ENCODE assay signal across 1 cellular context in genomic region chr11:76444384-76445121, GRCh38.
TF ChIP-seq lines count a peak whose summit lies in the region.

Gene EMSY, plus strand, starts transcription at chr11:76445018. Its CDS starts 1,921 bp downstream, at chr11:76446939.

TF ChIP-seq in GM12878, 131 proteins besides CTCF, POLR2A, EP300 and RAD21 (continued from another document and continues in another):
- TF ChIP-seq EGR1 (IDR thresholded peaks at IDR 0.05; ENCODE audit: borderline replicate concordance in 1 of 2, low read depth in 2 of 2, low read length in 2 of 2) (no peak), IRF5 (IDR thresholded peaks at IDR 0.05; ENCODE audit: borderline replicate concordance) (no peak), POU2F2 (IDR thresholded peaks at IDR 0.05; ENCODE audit: borderline replicate concordance, low read depth, low read length) (peak; percentile 84), BCL3 (IDR thresholded peaks at IDR 0.05; ENCODE audit: borderline replicate concordance, insufficient read depth, low read depth, low read length, poor library complexity, severe bottlenecking) (peak; percentile 42), SIX5 (IDR thresholded peaks at IDR 0.05; ENCODE audit: low read depth, low read length, severe bottlenecking) (peak; percentile 92), ZNF622 (IDR thresholded peaks at IDR 0.05) (no peak), BHLHE40 (IDR thresholded peaks at IDR 0.05; ENCODE audit: borderline replicate concordance in 1 of 2, low read depth in 2 of 2, low read length in 1 of 2) (no peak; a peak in 1 of 4 replicates), SREBF1 (IDR thresholded peaks at IDR 0.05; ENCODE audit: low read length) (peak; percentile 73; the same call in 1 of the 2 replicates), CEBPZ (IDR thresholded peaks at IDR 0.05; ENCODE audit: low read depth, low read length) (no peak), SMAD1 (IDR thresholded peaks at IDR 0.05; ENCODE audit: low read depth, partially characterized antibody) (peak; percentile 87), CBX5 (IDR thresholded peaks at IDR 0.05; ENCODE audit: low read depth) (no peak), USF1 (IDR thresholded peaks at IDR 0.05; ENCODE audit: borderline replicate concordance, extremely low read length, insufficient read depth, low read depth, low read length) (no peak), PKNOX1 (IDR thresholded peaks at IDR 0.05) (peak; percentile 51; the same call in 1 of the 2 replicates), EZH2 (IDR thresholded peaks at IDR 0.05; ENCODE audit: borderline replicate concordance, control insufficient read depth, low read depth, low read length) (no peak), STAT3 (IDR thresholded peaks at IDR 0.05; ENCODE audit: low read depth, low read length) (no peak), NKRF (conservative IDR thresholded peaks at IDR 0.05) (peak; percentile 67), YY1 (IDR thresholded peaks at IDR 0.05; ENCODE audit: low read depth, low read length) (peak; percentile 96), RUNX3 (IDR thresholded peaks at IDR 0.05; ENCODE audit: low read length) (peak; percentile 79; the same call in 1 of the 2 replicates), GATAD2B (conservative IDR thresholded peaks at IDR 0.05; ENCODE audit: low read depth) (peak; percentile 41; the same call in 1 of the 2 replicates), MYB (IDR thresholded peaks at IDR 0.05; ENCODE audit: borderline replicate concordance, low read depth, low read length) (no peak), IKZF2 (IDR thresholded peaks at IDR 0.05) (peak; percentile 99), NR2C2 (IDR thresholded peaks at IDR 0.05; ENCODE audit: borderline replicate concordance, control insufficient read depth, insufficient read length, low read depth) (no peak), HCFC1 (IDR thresholded peaks at IDR 0.05; ENCODE audit: low read length) (peak; percentile 94), HDAC6 (IDR thresholded peaks at IDR 0.05; ENCODE audit: unreplicated experiment) (no peak), CREM (IDR thresholded peaks at IDR 0.05; ENCODE audit: low read depth) (peak; percentile 91), TAF1 (IDR thresholded peaks at IDR 0.05; ENCODE audit: borderline replicate concordance, low read depth, low read length) (peak; percentile 98), NRF1 (conservative IDR thresholded peaks at IDR 0.05; ENCODE audit: low read depth, low read length) (peak; percentile 91), E4F1 (IDR thresholded peaks at IDR 0.05; ENCODE audit: borderline replicate concordance, partially characterized antibody) (peak; percentile 73), RFX5 (IDR thresholded peaks at IDR 0.05; ENCODE audit: low read depth, low read length) (peak; percentile 88), PRDM15 (CRISPR knock-in tag; IDR thresholded peaks at IDR 0.05) (0 out of 2 replicates have a peak, but pooled peaks have one; percentile 28), MTA2 (IDR thresholded peaks at IDR 0.05; ENCODE audit: low read depth) (peak; percentile 11; the same call in 1 of the 2 replicates), POLR2AphosphoS5 (IDR thresholded peaks at IDR 0.05; ENCODE audit: low read length) (peak; percentile 99), EED (IDR thresholded peaks at IDR 0.05; ENCODE audit: low read depth) (peak; percentile 98), MEF2B (IDR thresholded peaks at IDR 0.05; ENCODE audit: partially characterized antibody, poor library complexity, severe bottlenecking) (peak; percentile 17), E2F4 (IDR thresholded peaks at IDR 0.05; ENCODE audit: low read depth, low read length) (peak; percentile 78), NFIC (IDR thresholded peaks at IDR 0.05; ENCODE audit: low read depth, low read length) (peak; percentile 22; the same call in 1 of the 2 replicates), ATF7 (IDR thresholded peaks at IDR 0.05; ENCODE audit: low read depth) (peak; percentile 84), IKZF1 (conservative IDR thresholded peaks at IDR 0.05) (peak; percentile 100), RELB (IDR thresholded peaks at IDR 0.05; ENCODE audit: low read depth) (peak; percentile 96), IRF4 (IDR thresholded peaks at IDR 0.05; ENCODE audit: low read depth, low read length) (no peak)
